ENCODE assay signal across 30 cellular contexts in genomic region chr7:548401-548800, GRCh38.
"Had no signal": no experiment of that assay in that cellular context is flagged by ENCODE, and none has a peak within 500 bp of the region (broad histone marks: within the 10 kb centered on the region; RNA-seq: fewer than 3 reads in every experiment).

No MANE protein-coding gene starts in this region.

- H3K4me3 ChIP-seq: adrenal gland, body of pancreas, breast epithelium had no signal

- H3K9me3 ChIP-seq: adrenal gland, body of pancreas, breast epithelium had no signal

- H3K27ac ChIP-seq: adrenal gland, body of pancreas, breast epithelium, KMS-11, VCaP had no signal

- H3K27me3 ChIP-seq: adrenal gland, body of pancreas, breast epithelium had no signal

- ATAC-seq: activated naive CD4-positive, alpha-beta T cell treated with anti-CD3 and anti-CD28 coated beads, Interleukin-2, amount 50 U/mL, for 72 hours; activated T-cell treated with anti-CD3 and anti-CD28 coated beads, Interleukin-2, amount 50 U/mL, for 4 hours; body of pancreas; Panc1 had no signal

- H3K27ac Mint-ChIP-seq: activated B cell treated with CpG ODN at 0.5 μM for 24 hours; activated CD4-positive, alpha-beta memory T cell treated with anti-CD3 and anti-CD28 coated beads for 36 hours; activated naive CD4-positive, alpha-beta T cell treated with anti-CD3 and anti-CD28 coated beads for 36 hours; activated T-helper 1 cell treated with anti-CD3 and anti-CD28 coated beads, Interleukin-12 subunit alpha, Interleukin-12 subunit beta, Interleukin-2, Interleukin-4 antibody, amounts not matched to agents 30 ng/mL and 10 ng/mL and 1 ng/mL, durations not matched to agents 14 hours and 24 hours and 36 hours had no signal

- DNase-seq: activated B cell treated with CpG ODN at 0.5 μM for 24 hours; activated CD4-positive, alpha-beta memory T cell treated with anti-CD3 and anti-CD28 coated beads for 36 hours; activated CD4-positive, alpha-beta T cell treated with anti-CD3 and anti-CD28 coated beads for 4 hours; activated CD4-positive, alpha-beta T cell treated with anti-CD3 and anti-CD28 coated beads, Interleukin-2, amount 50 U/mL, for 1 hour; activated CD4-positive, CD25-positive, alpha-beta regulatory T cell treated with anti-CD3 and anti-CD28 coated beads, Interleukin-2, amount 50 U/mL, for 72 hours; activated CD8-positive, alpha-beta memory T cell treated with anti-CD3 and anti-CD28 coated beads, Interleukin-2, amount 50 U/mL, for 4 hours; activated gamma-delta T cell treated with Interleukin-2 at 50 U/mL for 16 hours; activated naive CD4-positive, alpha-beta T cell treated with anti-CD3 and anti-CD28 coated beads for 36 hours; activated T-cell treated with anti-CD3 and anti-CD28 coated beads for 4 hours; activated T-cell treated with anti-CD3 and anti-CD28 coated beads, Interleukin-2, amount 50 U/mL, for 4 hours; body of pancreas; MM.1S; MV-4-11; NCI-H1092; NCI-H1436 treated with DMSO at 0.1 percent for 48 hours; NCI-H1694 treated with DMSO at 0.1 percent for 48 hours; NCI-H2029; NCI-H345; NCI-H524 treated with DMSO at 0.1 percent for 48 hours; SW 1271; T-helper 1 cell; T-helper 2 cell; T-helper 9 cell had no signal

- H3K4me1 ChIP-seq: adrenal gland, breast epithelium had no signal

- H3K4me2 ChIP-seq: KMS-11 had no signal

- H3K4me3 Mint-ChIP-seq: activated B cell treated with CpG ODN at 0.5 μM for 24 hours; activated CD4-positive, alpha-beta memory T cell treated with anti-CD3 and anti-CD28 coated beads for 36 hours; activated naive CD4-positive, alpha-beta T cell treated with anti-CD3 and anti-CD28 coated beads for 36 hours; activated T-cell treated with anti-CD3 and anti-CD28 coated beads, Interleukin-2, amount 50 U/mL, for 4 hours; activated T-helper 1 cell treated with anti-CD3 and anti-CD28 coated beads, Interleukin-12 subunit alpha, Interleukin-12 subunit beta, Interleukin-2, Interleukin-4 antibody, amounts not matched to agents 30 ng/mL and 10 ng/mL and 1 ng/mL, durations not matched to agents 14 hours and 24 hours and 36 hours had no signal

- H3K27me3 Mint-ChIP-seq: activated B cell treated with CpG ODN at 0.5 μM for 24 hours; activated CD4-positive, alpha-beta memory T cell treated with anti-CD3 and anti-CD28 coated beads for 36 hours had no signal

- H3K36me3 ChIP-seq: adrenal gland, breast epithelium had no signal

- H3K4me1 Mint-ChIP-seq: activated B cell treated with CpG ODN at 0.5 μM for 24 hours had no signal
